Comparison of ENCODE assay signal across 11 cellular contexts in genomic region chr3:11764931-11765363, GRCh38.
DNase-seq lines count a peak whose midpoint lies in the region; ATAC-seq and TF ChIP-seq lines count a peak whose summit lies in the region.
"Had no signal": no experiment of that assay in that cellular context is flagged by ENCODE, and none has a peak within 500 bp of the region (broad histone marks: within the 10 kb centered on the region; RNA-seq: fewer than 3 reads in every experiment).

No MANE protein-coding gene starts in this region.

- no peak for TF ChIP-seq CTCF in BJ (IDR thresholded peaks at IDR 0.05; ENCODE audit: insufficient read depth, low read depth, low read length)

- POLR2A ChIA-PET in BJ (lab: Charles Lee), result no interaction called here

- H3K27ac Mint-ChIP-seq in activated T-helper 17 cell treated with anti-CD3 and anti-CD28 coated beads, Interleukin-2, amount 50 U/mL, for 72 hours, result peak overlapping the region; percentile 94
- H3K27ac Mint-ChIP-seq: IgD-negative memory B cell had no signal

- peak overlapping the region; percentile 57 for H3K4me3 Mint-ChIP-seq in activated T-helper 17 cell treated with anti-CD3 and anti-CD28 coated beads, Interleukin-2, amount 50 U/mL, for 72 hours
- H3K4me3 Mint-ChIP-seq: brain, IgD-negative memory B cell had no signal

- no peaks in the 10 kb centered on the region for H3K27me3 Mint-ChIP-seq in activated T-helper 17 cell treated with anti-CD3 and anti-CD28 coated beads, Interleukin-2, amount 50 U/mL, for 72 hours
- H3K27me3 Mint-ChIP-seq: brain, IgD-negative memory B cell had no signal

- peaks cover 5% of the 10 kb centered on the region for H3K36me3 Mint-ChIP-seq in activated T-helper 17 cell treated with anti-CD3 and anti-CD28 coated beads, Interleukin-2, amount 50 U/mL, for 72 hours (ENCODE audit: low read depth)

- H3K4me3 ChIP-seq in BJ (ENCODE audit: low read depth, low read length), result no peak overlapping the region

- DNase-seq in BJ (ENCODE audit: low read depth), result peak; percentile 46
- peak; percentile 13 for DNase-seq in HT-29 (ENCODE audit: low spot score)
- DNase-seq in lung microvascular endothelial cell (ENCODE audit: low read depth in 2 of 2), result peak; percentile 88 to 95
- DNase-seq in cerebellar nuclear complex (lab: John Stamatoyannopoulos, UW), result no peak
- no peak for DNase-seq in T-helper 9 cell
- no peak for DNase-seq in HuH-7.5 (ENCODE audit: low spot score)
- DNase-seq in HuH-7 (ENCODE audit: low spot score), result no peak
- DNase-seq: left colon had no signal

- H3K27me3 ChIP-seq in BJ (ENCODE audit: control insufficient read depth, insufficient read depth, low read length), result no peaks in the 10 kb centered on the region; the same call in 1 of the 2 replicates

- CTCF ChIA-PET in BJ (lab: Yijun Ruan, JAX), result interaction anchor here (0.7 to 1.4 kb wide), 3 partner anchors 9 to 31 kb away, joined by 3 to 6 read pairs (median 4); no protein-coding TSS in a partner anchor

- peaks cover 6% of the 10 kb centered on the region for H3K4me1 Mint-ChIP-seq in activated T-helper 17 cell treated with anti-CD3 and anti-CD28 coated beads, Interleukin-2, amount 50 U/mL, for 72 hours

- H3K9me3 Mint-ChIP-seq in activated T-helper 17 cell treated with anti-CD3 and anti-CD28 coated beads, Interleukin-2, amount 50 U/mL, for 72 hours, result no peaks in the 10 kb centered on the region

- ATAC-seq in activated T-helper 17 cell treated with anti-CD3 and anti-CD28 coated beads, Interleukin-2, amount 50 U/mL, for 72 hours (replicated peaks), result peak; percentile 97
- ATAC-seq: left colon had no signal

- H3K36me3 ChIP-seq in BJ (ENCODE audit: control insufficient read depth, insufficient read depth, low read length), result no peaks in the 10 kb centered on the region

Comparison
In these comparisons a context has a peak if more than half of its experiments do, and no peak if none do; other contexts are left out.
1. DNase-seq: peak in BJ (single experiment), HT-29 (single experiment) and lung microvascular endothelial cell (2 of 2); none in cerebellar nuclear complex (0 of 2), T-helper 9 cell (single experiment), HuH-7.5 (single experiment) and HuH-7 (single experiment).